In the genomic region with DNA sequence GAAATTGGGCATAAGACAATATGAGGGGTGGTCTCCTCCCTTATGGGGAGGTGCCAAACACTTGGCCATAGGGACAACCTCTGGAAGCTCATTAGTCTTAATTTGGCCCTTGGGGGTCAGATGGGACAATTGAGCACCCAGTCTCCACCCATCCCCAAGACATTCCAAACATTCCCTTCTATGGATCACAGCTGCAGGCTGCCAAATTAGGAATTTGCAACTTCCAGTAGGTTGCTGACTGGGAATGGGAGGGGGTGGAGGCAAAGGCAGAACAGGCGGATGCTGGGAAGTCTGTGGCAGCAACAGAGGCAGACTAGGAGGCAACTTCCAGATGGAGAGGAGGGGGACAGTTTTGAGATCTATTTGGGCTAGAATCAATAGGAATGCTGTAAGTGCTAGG, we compare ENCODE assay signal across 12 cellular contexts. TPM values are rescaled to one million over a fixed set of nuclear protein-coding genes. Genes with fewer than 3 reads are reported as not detected.
A peak's percentile ranks its signal among the peaks of the same experiment; 100 is the strongest.
DNase-seq lines count a peak whose midpoint lies in the region; ATAC-seq and TF ChIP-seq lines count a peak whose summit lies in the region.
"Had no signal": no experiment of that assay in that cellular context is flagged by ENCODE, and none has a peak within 500 bp of the region (broad histone marks: within the 10 kb centered on the region; RNA-seq: fewer than 3 reads in every experiment).

No MANE protein-coding gene starts in this region.

- peaks cover 26% of the 10 kb centered on the region for H3K36me3 Mint-ChIP-seq in MCF 10A (ENCODE audit: insufficient read depth, unreplicated experiment)

- POLR2A ChIA-PET in MCF 10A (lab: Yijun Ruan, JAX) = interaction anchor here (1.0 to 3.2 kb wide), 6 partner anchors 20 to 95 kb away, joined by 3 to 27 read pairs (median 6); partner anchors contain the start of gene KCTD6

- H3K27ac ChIP-seq in breast epithelium = peak overlapping the region in 1 of 2 donors; percentile 91

- H3K27me3 Mint-ChIP-seq in MCF 10A (ENCODE audit: insufficient read depth, unreplicated experiment) = no peaks in the 10 kb centered on the region

- H3K4me3 Mint-ChIP-seq in MCF 10A (ENCODE audit: unreplicated experiment) = no peak overlapping the region

- intact Hi-C loops in MCF 10A (cut with micrococcal nuclease) (no loop called here), breast epithelium (cut with DNase I; ENCODE audit: low total_unique reads) (no loop called here)

- TF ChIP-seq CTCF in MCF 10A (IDR thresholded peaks at IDR 0.05; ENCODE audit: unreplicated experiment) = no peak
- TF ChIP-seq CTCF in breast epithelium (IDR thresholded peaks at IDR 0.05) = no peak
- TF ChIP-seq CTCF in astrocyte of the spinal cord (IDR thresholded peaks at IDR 0.05; ENCODE audit: low read depth, low read length) = no peak

- ATAC-seq in HG03108 (IDR thresholded peaks at IDR 0.05; ENCODE audit: unreplicated experiment) = no peak
- ATAC-seq: Right ventricle myocardium inferior had no signal

- H3K4me1 ChIP-seq in breast epithelium = peaks cover 0 to 12% of the 10 kb centered on the region in 2 donors

- H3K4me1 Mint-ChIP-seq in MCF 10A (ENCODE audit: insufficient read depth, unreplicated experiment) = peaks cover 21% of the 10 kb centered on the region

- TF ChIP-seq POLR2A in breast epithelium (IDR thresholded peaks at IDR 0.05) = no peak

- H3K27me3 ChIP-seq in breast epithelium = no peaks in the 10 kb centered on the region
- H3K27me3 ChIP-seq: BLaER1 treated with 17β-estradiol and CSF1 and Interleukin-3, amounts not matched to agents 10 nM and 100 nM had no signal

- no peaks in the 10 kb centered on the region for H3K9me3 ChIP-seq in breast epithelium
- H3K9me3 ChIP-seq: BLaER1 treated with 17β-estradiol and CSF1 and Interleukin-3, amounts not matched to agents 10 nM and 100 nM had no signal

- H3K27ac Mint-ChIP-seq in MCF 10A (ENCODE audit: low read depth, unreplicated experiment) = peak overlapping the region; percentile 40

- no peak overlapping the region for H3K4me3 ChIP-seq in breast epithelium
- H3K4me3 ChIP-seq in astrocyte of the spinal cord (ENCODE audit: low read depth, low read length) = no peak overlapping the region
- H3K4me3 ChIP-seq: lung had no signal

- BruUV-seq in MCF 10A (replicated peaks; lab: Mats Ljungman, UMichigan) = no TSS peak

- H3K9me3 Mint-ChIP-seq in MCF 10A (ENCODE audit: unreplicated experiment) = no peaks in the 10 kb centered on the region

- in situ Hi-C loops in astrocyte of the spinal cord (cut with HindIII; ENCODE audit: low sequenced_read_pairs) = no loop called here

- peak; percentile 51 for DNase-seq in MCF 10A (ENCODE audit: unreplicated experiment)
- no peak for DNase-seq in breast epithelium (ENCODE audit: low spot score in 2 of 2)
- peak; percentile 41 for DNase-seq in astrocyte of the spinal cord (ENCODE audit: low read depth, low spot score)
- DNase-seq in islet precursor cell = peak; percentile 93
- peak; percentile 48 for DNase-seq in ureter (ENCODE audit: low spot score)
- DNase-seq in activated gamma-delta T cell (lab: John Stamatoyannopoulos, UW) = no peak
- DNase-seq in occipital lobe (lab: John Stamatoyannopoulos, UW) = no peak
- DNase-seq: activated naive CD4-positive, alpha-beta T cell treated with Interleukin-2 at 50 U/mL for 16 hours had no signal

- CTCF ChIA-PET in MCF 10A (lab: Yijun Ruan, JAX) = interaction anchor here (0.9 to 2.2 kb wide), 8 partner anchors 20 to 195 kb away, joined by 3 to 8 read pairs (median 4); partner anchors contain the start of gene KCTD6

- H3K36me3 ChIP-seq in breast epithelium = peaks cover 3% of the 10 kb centered on the region

RNA-seq across cellular contexts. Expression of gene PDHB, which starts 1.4 kb away (rescaled TPM):
- total RNA-seq in MCF 10A (2022) = 52.2 and 62.2 TPM in 2 replicates
- total RNA-seq in breast epithelium = 10 to 100 TPM; 56.0 to 68.2 (median 57.1) TPM
- total RNA-seq in ureter = 42.2 TPM
- 52.1 TPM for total RNA-seq in occipital lobe

RNA-seq across cellular contexts. Expression of gene KCTD6, which starts 56.9 kb away (rescaled TPM):
- total RNA-seq in MCF 10A (2022) (9.9 and 10.6 TPM in 2 replicates), breast epithelium (10 to 100 TPM; 15.4 to 30.7 (median 16.3) TPM), ureter (11.4 TPM), occipital lobe (31.7 TPM)

Comparison
In these comparisons a context has a peak if more than half of its experiments do, and no peak if none do; other contexts are left out.
1. DNase-seq: peak in MCF 10A (single experiment), astrocyte of the spinal cord (single experiment), islet precursor cell (single experiment) and ureter (single experiment); none in breast epithelium (0 of 2), activated gamma-delta T cell (single experiment) and occipital lobe (single experiment).